ENCODE assay signal across 11 cellular contexts in genomic region chr11:114398303-114398920, GRCh38. TPM values are rescaled to one million over a fixed set of nuclear protein-coding genes. Genes with fewer than 3 reads are reported as not detected.
DNase-seq lines count a peak whose midpoint lies in the region; ATAC-seq and TF ChIP-seq lines count a peak whose summit lies in the region.
"Had no signal": no experiment of that assay in that cellular context is flagged by ENCODE, and none has a peak within 500 bp of the region (broad histone marks: within the 10 kb centered on the region; RNA-seq: fewer than 3 reads in every experiment).

No MANE protein-coding gene starts in this region.

- no peak overlapping the region for H4K8ac ChIP-seq in neuronal stem cell (ENCODE audit: low read depth, low read length)

- H4K91ac ChIP-seq in neuronal stem cell (ENCODE audit: low read depth, low read length, poor library complexity) = no peak overlapping the region

- H3K23ac ChIP-seq in neuronal stem cell (ENCODE audit: low read depth, low read length, poor library complexity) = no peak overlapping the region

- WGBS in hepatocyte (ENCODE audit: low lambda C conversion rate, missing lambda C conversion rate) = 73% methylated on average over 4 of the region's 4 CpGs
- no CpG with 5 or more reads among the region's 4 CpGs for WGBS in neuronal stem cell (ENCODE audit: extremely low coverage in 2 of 2, insufficient read length in 2 of 2, insufficient replicate concordance in 1 of 2), 2 donors

- no peak overlapping the region for H3K4ac ChIP-seq in neuronal stem cell (ENCODE audit: low read length)

- H3K9ac ChIP-seq in neuronal stem cell (ENCODE audit: low read depth, low read length, poor library complexity) = no peak overlapping the region

- H3K4me2 ChIP-seq in hepatocyte (peak overlapping the region; percentile 79), neuronal stem cell (ENCODE audit: insufficient read depth, low read length, poor library complexity, severe bottlenecking) (no peak overlapping the region)

- no peaks in the 10 kb centered on the region for H3K9me2 ChIP-seq in hepatocyte (replicated peaks; ENCODE audit: insufficient read depth)

- no peak overlapping the region for H2BK15ac ChIP-seq in neuronal stem cell (ENCODE audit: low read length)

- H3K79me2 ChIP-seq in hepatocyte = peaks cover 40% of the 10 kb centered on the region

- no peak overlapping the region for H2AK5ac ChIP-seq in neuronal stem cell (ENCODE audit: low read depth, low read length)

- H4K20me1 ChIP-seq in hepatocyte (ENCODE audit: insufficient read depth, poor library complexity, severe bottlenecking) = peaks cover 2% of the 10 kb centered on the region

- peaks cover 39% of the 10 kb centered on the region for H3K4me1 Mint-ChIP-seq in activated T-cell treated with anti-CD3 and anti-CD28 coated beads, Interleukin-2, amount 50 U/mL, for 72 hours (ENCODE audit: low read depth)

- peaks cover 15% of the 10 kb centered on the region for H3K4me1 ChIP-seq in hepatocyte (ENCODE audit: insufficient read depth)
- H3K4me1 ChIP-seq in neuronal stem cell (ENCODE audit: control insufficient read depth in 2 of 2, insufficient read depth in 1 of 2, low read depth in 1 of 2, low read length in 2 of 2) = peaks cover 2 to 4% of the 10 kb centered on the region in 2 donors

- H2BK12ac ChIP-seq in neuronal stem cell (ENCODE audit: low read length) = no peak overlapping the region

- H3K9me3 Mint-ChIP-seq in activated T-cell treated with anti-CD3 and anti-CD28 coated beads, Interleukin-2, amount 50 U/mL, for 72 hours = no peaks in the 10 kb centered on the region

- H3K27me3 Mint-ChIP-seq in activated T-cell treated with anti-CD3 and anti-CD28 coated beads, Interleukin-2, amount 50 U/mL, for 72 hours (ENCODE audit: low read depth) = no peaks in the 10 kb centered on the region

- H3K36me3 ChIP-seq in hepatocyte (replicated peaks; ENCODE audit: insufficient read depth, low read depth) (no peaks in the 10 kb centered on the region), neuronal stem cell (replicated peaks in 1 of 2; ENCODE audit: control insufficient read depth in 2 of 2, insufficient read depth in 2 of 2, low read length in 2 of 2) (peaks cover 0 to 10% of the 10 kb centered on the region in 2 donors)

- H3K27me3 ChIP-seq in hepatocyte (no peaks in the 10 kb centered on the region), neuronal stem cell (ENCODE audit: control insufficient read depth in 3 of 3, insufficient read depth in 3 of 3, low read depth in 1 of 3, low read length in 3 of 3) (no peaks in the 10 kb centered on the region)

- DNase-seq in activated T-cell treated with anti-CD3 and anti-CD28 coated beads, Interleukin-2, amount 50 U/mL, for 72 hours = no peak
- no peak for DNase-seq in activated T-cell treated with anti-CD3 and anti-CD28 coated beads, Interleukin-2, amount 50 U/mL, for 48 hours
- DNase-seq in hepatocyte (ENCODE audit: low spot score) (no peak), substantia nigra (lab: John Stamatoyannopoulos, UW) (no peak), neuronal stem cell (ENCODE audit: low spot score) (no peak), NCI-H226 (no peak)
- DNase-seq: activated CD4-positive, alpha-beta T cell treated with anti-CD3 and anti-CD28 coated beads for 1 hour; NCI-H524; stimulated activated CD4-positive, alpha-beta T cell treated with anti-CD3 and anti-CD28 coated beads, Interleukin-12 subunit alpha, Interleukin-12 subunit beta, amount 100 ng/mL, for 4 hours had no signal

- no peak for TF ChIP-seq CTCF in WI38 (IDR thresholded peaks at IDR 0.05; ENCODE audit: low read depth, low read length)
- TF ChIP-seq CTCF in hepatocyte (IDR thresholded peaks at IDR 0.05; ENCODE audit: poor library complexity) = no peak

- H3K4me3 ChIP-seq in WI38 (ENCODE audit: low read depth, low read length) = peak overlapping the region; percentile 96
- H3K4me3 ChIP-seq in hepatocyte = peak overlapping the region; percentile 31
- H3K4me3 ChIP-seq in neuronal stem cell (ENCODE audit: low read length in 2 of 2) = no peak overlapping the region

- H3K79me1 ChIP-seq in neuronal stem cell (ENCODE audit: low read depth, low read length) = no peaks in the 10 kb centered on the region

- no peaks in the 10 kb centered on the region for H3K9me3 ChIP-seq in hepatocyte (ENCODE audit: low read depth)
- H3K9me3 ChIP-seq in neuronal stem cell (replicated peaks in 1 of 2; ENCODE audit: control insufficient read depth in 2 of 2, insufficient read depth in 1 of 2, low read depth in 1 of 2, low read length in 2 of 2) = no peaks in the 10 kb centered on the region

- H2BK120ac ChIP-seq in neuronal stem cell (ENCODE audit: low read depth, low read length) = no peak overlapping the region

- H2BK5ac ChIP-seq in neuronal stem cell (ENCODE audit: low read length) = no peak overlapping the region

- H3K36me3 Mint-ChIP-seq in activated T-cell treated with anti-CD3 and anti-CD28 coated beads, Interleukin-2, amount 50 U/mL, for 72 hours (ENCODE audit: insufficient read depth in 2 of 2) = peaks cover 12 to 16% of the 10 kb centered on the region in 2 donors

- no peak overlapping the region for H2AFZ ChIP-seq in hepatocyte
- no peak overlapping the region for H2AFZ ChIP-seq in neuronal stem cell (ENCODE audit: low read length)

- no peak overlapping the region for H3K18ac ChIP-seq in neuronal stem cell (ENCODE audit: low read length)

- H3K27ac ChIP-seq in hepatocyte (peak overlapping the region; percentile 99), substantia nigra (ENCODE audit: low read depth, low read length, poor library complexity, severe bottlenecking) (peak overlapping the region; percentile 79), neuronal stem cell (replicated peaks; ENCODE audit: low read length) (no peak overlapping the region)

- peak overlapping the region; percentile 91 to 99 for H3K4me3 Mint-ChIP-seq in activated T-cell treated with anti-CD3 and anti-CD28 coated beads, Interleukin-2, amount 50 U/mL, for 72 hours

- ATAC-seq in activated T-cell treated with anti-CD3 and anti-CD28 coated beads, Interleukin-2, amount 50 U/mL, for 72 hours (replicated peaks in 1 of 2) = no peak
- ATAC-seq in HG03342 (IDR thresholded peaks at IDR 0.05; ENCODE audit: unreplicated experiment) = no peak

- H3K14ac ChIP-seq in neuronal stem cell (ENCODE audit: low read length) = no peak overlapping the region

- peak overlapping the region; percentile 99 for H3K27ac Mint-ChIP-seq in activated T-cell treated with anti-CD3 and anti-CD28 coated beads, Interleukin-2, amount 50 U/mL, for 72 hours

RNA-seq across cellular contexts. Expression of gene C11orf71, which starts 1.9 kb away (rescaled TPM):
- total RNA-seq in activated T-cell treated with anti-CD3 and anti-CD28 coated beads, Interleukin-2, amount 50 U/mL, for 72 hours = 1 to 10 TPM; 5.9 to 7.1 TPM
- 8.1 and 9.4 TPM in 2 replicates for total RNA-seq in hepatocyte
- 6.4 and 10.2 TPM in 2 replicates for polyA plus RNA-seq in hepatocyte
- polyA plus RNA-seq in neuronal stem cell (2013, experiment 1 of 2) = 10.4 TPM
- 9.8 TPM for polyA plus RNA-seq in neuronal stem cell (2013, experiment 2 of 2)

RNA-seq across cellular contexts. Expression of gene RBM7, which starts 2.1 kb away (rescaled TPM):
- total RNA-seq in activated T-cell treated with anti-CD3 and anti-CD28 coated beads, Interleukin-2, amount 50 U/mL, for 72 hours = 10 to 100 TPM; 40.7 to 52.0 TPM
- 49.2 and 53.8 TPM in 2 replicates for total RNA-seq in hepatocyte
- 36.2 and 38.2 TPM in 2 replicates for polyA plus RNA-seq in hepatocyte
- 29.2 TPM for polyA plus RNA-seq in neuronal stem cell (2013, experiment 1 of 2)
- polyA plus RNA-seq in neuronal stem cell (2013, experiment 2 of 2) = 29.7 TPM

RNA-seq across cellular contexts. Expression of gene REXO2, which starts 40.9 kb away (rescaled TPM):
- total RNA-seq in activated T-cell treated with anti-CD3 and anti-CD28 coated beads, Interleukin-2, amount 50 U/mL, for 72 hours = 10 to 100 TPM; 60.6 to 61.2 TPM
- total RNA-seq in hepatocyte = 84.4 and 124 TPM in 2 replicates
- 160 and 187 TPM in 2 replicates for polyA plus RNA-seq in hepatocyte
- 42.3 TPM for polyA plus RNA-seq in neuronal stem cell (2013, experiment 1 of 2)
- 43.4 TPM for polyA plus RNA-seq in neuronal stem cell (2013, experiment 2 of 2)

Comparison
In these comparisons a context has a peak if more than half of its experiments do, and no peak if none do; other contexts are left out.
1. H3K4me3 ChIP-seq: peak in WI38 (single experiment) and hepatocyte (single experiment); none in neuronal stem cell (0 of 2).